1 cellular context compared by ENCODE assay signal in the genomic region with DNA sequence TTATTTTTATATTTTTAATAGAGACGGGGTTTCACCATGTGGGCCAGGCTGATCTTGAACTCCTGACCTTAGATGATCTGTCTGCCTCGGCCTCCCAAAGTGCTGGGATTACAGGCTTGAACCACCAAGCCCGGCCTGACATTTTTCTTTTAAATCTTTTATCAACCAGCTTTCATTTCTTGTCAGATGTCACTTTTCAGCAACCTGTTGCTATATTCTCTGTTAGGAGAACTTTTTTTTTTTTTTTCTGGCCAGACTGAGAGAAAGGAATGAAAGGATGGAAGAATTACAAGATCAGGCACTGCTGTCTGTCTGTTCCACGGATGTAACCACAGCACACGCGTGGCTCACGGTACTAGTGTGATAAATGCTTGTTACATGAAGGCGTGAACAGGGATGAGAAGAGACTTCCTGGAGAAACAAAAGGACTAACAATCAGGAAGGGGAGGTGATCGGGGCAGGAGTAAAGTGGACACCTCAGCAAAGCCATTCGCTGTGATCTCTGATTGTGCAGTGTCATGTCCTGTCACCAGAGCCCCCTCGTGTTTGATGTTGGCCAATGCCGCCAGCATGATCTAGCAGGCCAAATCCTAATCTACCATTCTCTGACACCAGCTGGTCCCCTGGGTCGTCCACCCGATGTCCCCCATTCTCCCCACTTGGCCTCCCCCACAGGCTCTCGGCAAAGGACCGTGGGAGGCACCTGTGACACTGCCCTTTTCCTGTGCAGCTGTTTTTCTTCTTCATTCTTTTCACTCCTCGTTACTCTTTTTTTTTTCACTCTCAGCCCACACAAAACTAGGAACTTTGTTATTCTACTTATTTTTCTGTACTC.
TF ChIP-seq lines count a peak whose summit lies in the region.

No MANE protein-coding gene starts in this region.

TF ChIP-seq in HepG2, 621 proteins besides CTCF, POLR2A, EP300 and RAD21 (continued from another document and continues in another):
- TF ChIP-seq, protein P1, sequence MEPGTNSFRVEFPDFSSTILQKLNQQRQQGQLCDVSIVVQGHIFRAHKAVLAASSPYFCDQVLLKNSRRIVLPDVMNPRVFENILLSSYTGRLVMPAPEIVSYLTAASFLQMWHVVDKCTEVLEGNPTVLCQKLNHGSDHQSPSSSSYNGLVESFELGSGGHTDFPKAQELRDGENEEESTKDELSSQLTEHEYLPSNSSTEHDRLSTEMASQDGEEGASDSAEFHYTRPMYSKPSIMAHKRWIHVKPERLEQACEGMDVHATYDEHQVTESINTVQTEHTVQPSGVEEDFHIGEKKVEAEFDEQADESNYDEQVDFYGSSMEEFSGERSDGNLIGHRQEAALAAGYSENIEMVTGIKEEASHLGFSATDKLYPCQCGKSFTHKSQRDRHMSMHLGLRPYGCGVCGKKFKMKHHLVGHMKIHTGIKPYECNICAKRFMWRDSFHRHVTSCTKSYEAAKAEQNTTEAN (CRISPR knock-in tag; conservative IDR thresholded peaks at IDR 0.05): 0 out of 2 replicates have a peak, but pooled peaks have one; percentile 6
- 0 out of 2 replicates have a peak, but pooled peaks have one; percentile 10 for TF ChIP-seq NR2C2 (CRISPR knock-in tag; IDR thresholded peaks at IDR 0.05; ENCODE audit: borderline replicate concordance)
- TF ChIP-seq, protein P2, sequence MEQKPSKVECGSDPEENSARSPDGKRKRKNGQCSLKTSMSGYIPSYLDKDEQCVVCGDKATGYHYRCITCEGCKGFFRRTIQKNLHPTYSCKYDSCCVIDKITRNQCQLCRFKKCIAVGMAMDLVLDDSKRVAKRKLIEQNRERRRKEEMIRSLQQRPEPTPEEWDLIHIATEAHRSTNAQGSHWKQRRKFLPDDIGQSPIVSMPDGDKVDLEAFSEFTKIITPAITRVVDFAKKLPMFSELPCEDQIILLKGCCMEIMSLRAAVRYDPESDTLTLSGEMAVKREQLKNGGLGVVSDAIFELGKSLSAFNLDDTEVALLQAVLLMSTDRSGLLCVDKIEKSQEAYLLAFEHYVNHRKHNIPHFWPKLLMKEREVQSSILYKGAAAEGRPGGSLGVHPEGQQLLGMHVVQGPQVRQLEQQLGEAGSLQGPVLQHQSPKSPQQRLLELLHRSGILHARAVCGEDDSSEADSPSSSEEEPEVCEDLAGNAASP (CRISPR knock-in tag; IDR thresholded peaks at IDR 0.05; ENCODE audit: borderline replicate concordance): peak; percentile 12; the same call in 1 of the 2 replicates
- TF ChIP-seq FOXA3 (CRISPR knock-in tag; IDR thresholded peaks at IDR 0.05): 0 out of 2 replicates have a peak, but pooled peaks have one; percentile 36
- TF ChIP-seq PHF21A (CRISPR knock-in tag; IDR thresholded peaks at IDR 0.05): no peak
- TF ChIP-seq, protein P3, sequence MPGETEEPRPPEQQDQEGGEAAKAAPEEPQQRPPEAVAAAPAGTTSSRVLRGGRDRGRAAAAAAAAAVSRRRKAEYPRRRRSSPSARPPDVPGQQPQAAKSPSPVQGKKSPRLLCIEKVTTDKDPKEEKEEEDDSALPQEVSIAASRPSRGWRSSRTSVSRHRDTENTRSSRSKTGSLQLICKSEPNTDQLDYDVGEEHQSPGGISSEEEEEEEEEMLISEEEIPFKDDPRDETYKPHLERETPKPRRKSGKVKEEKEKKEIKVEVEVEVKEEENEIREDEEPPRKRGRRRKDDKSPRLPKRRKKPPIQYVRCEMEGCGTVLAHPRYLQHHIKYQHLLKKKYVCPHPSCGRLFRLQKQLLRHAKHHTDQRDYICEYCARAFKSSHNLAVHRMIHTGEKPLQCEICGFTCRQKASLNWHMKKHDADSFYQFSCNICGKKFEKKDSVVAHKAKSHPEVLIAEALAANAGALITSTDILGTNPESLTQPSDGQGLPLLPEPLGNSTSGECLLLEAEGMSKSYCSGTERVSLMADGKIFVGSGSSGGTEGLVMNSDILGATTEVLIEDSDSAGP (CRISPR knock-in tag; IDR thresholded peaks at IDR 0.05; ENCODE audit: borderline replicate concordance): peak; percentile 63
- TF ChIP-seq ZKSCAN8 (CRISPR knock-in tag; IDR thresholded peaks at IDR 0.05; ENCODE audit: borderline replicate concordance): 0 out of 2 replicates have a peak, but pooled peaks have one; percentile 18
- TF ChIP-seq, protein P4, sequence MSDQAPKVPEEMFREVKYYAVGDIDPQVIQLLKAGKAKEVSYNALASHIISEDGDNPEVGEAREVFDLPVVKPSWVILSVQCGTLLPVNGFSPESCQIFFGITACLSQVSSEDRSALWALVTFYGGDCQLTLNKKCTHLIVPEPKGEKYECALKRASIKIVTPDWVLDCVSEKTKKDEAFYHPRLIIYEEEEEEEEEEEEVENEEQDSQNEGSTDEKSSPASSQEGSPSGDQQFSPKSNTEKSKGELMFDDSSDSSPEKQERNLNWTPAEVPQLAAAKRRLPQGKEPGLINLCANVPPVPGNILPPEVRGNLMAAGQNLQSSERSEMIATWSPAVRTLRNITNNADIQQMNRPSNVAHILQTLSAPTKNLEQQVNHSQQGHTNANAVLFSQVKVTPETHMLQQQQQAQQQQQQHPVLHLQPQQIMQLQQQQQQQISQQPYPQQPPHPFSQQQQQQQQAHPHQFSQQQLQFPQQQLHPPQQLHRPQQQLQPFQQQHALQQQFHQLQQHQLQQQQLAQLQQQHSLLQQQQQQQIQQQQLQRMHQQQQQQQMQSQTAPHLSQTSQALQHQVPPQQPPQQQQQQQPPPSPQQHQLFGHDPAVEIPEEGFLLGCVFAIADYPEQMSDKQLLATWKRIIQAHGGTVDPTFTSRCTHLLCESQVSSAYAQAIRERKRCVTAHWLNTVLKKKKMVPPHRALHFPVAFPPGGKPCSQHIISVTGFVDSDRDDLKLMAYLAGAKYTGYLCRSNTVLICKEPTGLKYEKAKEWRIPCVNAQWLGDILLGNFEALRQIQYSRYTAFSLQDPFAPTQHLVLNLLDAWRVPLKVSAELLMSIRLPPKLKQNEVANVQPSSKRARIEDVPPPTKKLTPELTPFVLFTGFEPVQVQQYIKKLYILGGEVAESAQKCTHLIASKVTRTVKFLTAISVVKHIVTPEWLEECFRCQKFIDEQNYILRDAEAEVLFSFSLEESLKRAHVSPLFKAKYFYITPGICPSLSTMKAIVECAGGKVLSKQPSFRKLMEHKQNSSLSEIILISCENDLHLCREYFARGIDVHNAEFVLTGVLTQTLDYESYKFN (CRISPR knock-in tag; conservative IDR thresholded peaks at IDR 0.05): peak; percentile 34; the same call in 1 of the 2 replicates
- TF ChIP-seq, protein P5, sequence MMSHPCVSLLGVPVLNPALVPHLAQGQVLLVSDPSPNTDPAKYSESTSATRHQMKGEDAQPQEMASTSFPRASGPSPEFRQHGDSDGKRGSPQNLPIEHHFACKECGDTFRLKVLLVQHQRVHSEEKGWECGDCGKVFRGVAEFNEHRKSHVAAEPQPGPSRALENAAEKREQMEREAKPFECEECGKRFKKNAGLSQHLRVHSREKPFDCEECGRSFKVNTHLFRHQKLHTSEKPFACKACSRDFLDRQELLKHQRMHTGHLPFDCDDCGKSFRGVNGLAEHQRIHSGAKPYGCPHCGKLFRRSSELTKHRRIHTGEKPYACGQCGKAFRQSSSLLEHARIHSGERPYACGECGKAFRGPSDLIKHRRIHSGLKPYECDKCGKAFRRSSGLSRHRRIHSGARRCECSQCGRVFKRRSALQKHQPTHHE (CRISPR knock-in tag; IDR thresholded peaks at IDR 0.05; ENCODE audit: borderline replicate concordance): no peak
- TF ChIP-seq EZH2 (conservative IDR thresholded peaks at IDR 0.05; ENCODE audit: low read depth, low read length): no peak
- no peak for TF ChIP-seq SKI (IDR thresholded peaks at IDR 0.05; ENCODE audit: partially characterized antibody)
- TF ChIP-seq TBX2 (CRISPR knock-in tag; IDR thresholded peaks at IDR 0.05; ENCODE audit: borderline replicate concordance): peak; percentile 75
- TF ChIP-seq CAMTA2 (CRISPR knock-in tag; IDR thresholded peaks at IDR 0.05; ENCODE audit: borderline replicate concordance): no peak
- TF ChIP-seq, protein P6, sequence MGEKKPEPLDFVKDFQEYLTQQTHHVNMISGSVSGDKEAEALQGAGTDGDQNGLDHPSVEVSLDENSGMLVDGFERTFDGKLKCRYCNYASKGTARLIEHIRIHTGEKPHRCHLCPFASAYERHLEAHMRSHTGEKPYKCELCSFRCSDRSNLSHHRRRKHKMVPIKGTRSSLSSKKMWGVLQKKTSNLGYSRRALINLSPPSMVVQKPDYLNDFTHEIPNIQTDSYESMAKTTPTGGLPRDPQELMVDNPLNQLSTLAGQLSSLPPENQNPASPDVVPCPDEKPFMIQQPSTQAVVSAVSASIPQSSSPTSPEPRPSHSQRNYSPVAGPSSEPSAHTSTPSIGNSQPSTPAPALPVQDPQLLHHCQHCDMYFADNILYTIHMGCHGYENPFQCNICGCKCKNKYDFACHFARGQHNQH (CRISPR knock-in tag; IDR thresholded peaks at IDR 0.05): peak; percentile 41; the same call in 1 of the 2 replicates
- 0 out of 2 replicates have a peak, but pooled peaks have one; percentile 46 for TF ChIP-seq ZNF546 (CRISPR knock-in tag; conservative IDR thresholded peaks at IDR 0.05)
- no peak for TF ChIP-seq ZNF143 (CRISPR knock-in tag; IDR thresholded peaks at IDR 0.05)
- no peak for TF ChIP-seq REXO4 (CRISPR knock-in tag; IDR thresholded peaks at IDR 0.05; ENCODE audit: borderline replicate concordance)
- no peak for TF ChIP-seq ZNF615 (CRISPR knock-in tag; IDR thresholded peaks at IDR 0.05; ENCODE audit: borderline replicate concordance)
- no peak for TF ChIP-seq MAZ (IDR thresholded peaks at IDR 0.05; ENCODE audit: borderline replicate concordance, low read depth, low read length)
- TF ChIP-seq MAZ (CRISPR knock-in tag; IDR thresholded peaks at IDR 0.05; ENCODE audit: low read depth): no peak
- TF ChIP-seq, protein P7, sequence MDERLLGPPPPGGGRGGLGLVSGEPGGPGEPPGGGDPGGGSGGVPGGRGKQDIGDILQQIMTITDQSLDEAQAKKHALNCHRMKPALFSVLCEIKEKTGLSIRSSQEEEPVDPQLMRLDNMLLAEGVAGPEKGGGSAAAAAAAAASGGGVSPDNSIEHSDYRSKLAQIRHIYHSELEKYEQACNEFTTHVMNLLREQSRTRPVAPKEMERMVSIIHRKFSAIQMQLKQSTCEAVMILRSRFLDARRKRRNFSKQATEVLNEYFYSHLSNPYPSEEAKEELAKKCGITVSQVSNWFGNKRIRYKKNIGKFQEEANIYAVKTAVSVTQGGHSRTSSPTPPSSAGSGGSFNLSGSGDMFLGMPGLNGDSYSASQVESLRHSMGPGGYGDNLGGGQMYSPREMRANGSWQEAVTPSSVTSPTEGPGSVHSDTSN (CRISPR knock-in tag; IDR thresholded peaks at IDR 0.05): 0 out of 2 replicates have a peak, but pooled peaks have one; percentile 12
- TF ChIP-seq ZBTB38 (CRISPR knock-in tag; IDR thresholded peaks at IDR 0.05): peak; percentile 57; the same call in 1 of the 2 replicates
- TF ChIP-seq, protein P8, sequence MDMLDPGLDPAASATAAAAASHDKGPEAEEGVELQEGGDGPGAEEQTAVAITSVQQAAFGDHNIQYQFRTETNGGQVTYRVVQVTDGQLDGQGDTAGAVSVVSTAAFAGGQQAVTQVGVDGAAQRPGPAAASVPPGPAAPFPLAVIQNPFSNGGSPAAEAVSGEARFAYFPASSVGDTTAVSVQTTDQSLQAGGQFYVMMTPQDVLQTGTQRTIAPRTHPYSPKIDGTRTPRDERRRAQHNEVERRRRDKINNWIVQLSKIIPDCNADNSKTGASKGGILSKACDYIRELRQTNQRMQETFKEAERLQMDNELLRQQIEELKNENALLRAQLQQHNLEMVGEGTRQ (IDR thresholded peaks at IDR 0.05; ENCODE audit: low read depth, low read length): no peak; the same call in 1 of the 2 replicates
- TF ChIP-seq, protein P8 (CRISPR knock-in tag; IDR thresholded peaks at IDR 0.05; ENCODE audit: borderline replicate concordance): no peak
- TF ChIP-seq MED8 (CRISPR knock-in tag; IDR thresholded peaks at IDR 0.05; ENCODE audit: insufficient replicate concordance): peak; percentile 35
- TF ChIP-seq CBX5 (CRISPR knock-in tag; IDR thresholded peaks at IDR 0.05; ENCODE audit: borderline replicate concordance): no peak
- no peak for TF ChIP-seq ADNP (CRISPR knock-in tag; IDR thresholded peaks at IDR 0.05)
- TF ChIP-seq, protein P9, sequence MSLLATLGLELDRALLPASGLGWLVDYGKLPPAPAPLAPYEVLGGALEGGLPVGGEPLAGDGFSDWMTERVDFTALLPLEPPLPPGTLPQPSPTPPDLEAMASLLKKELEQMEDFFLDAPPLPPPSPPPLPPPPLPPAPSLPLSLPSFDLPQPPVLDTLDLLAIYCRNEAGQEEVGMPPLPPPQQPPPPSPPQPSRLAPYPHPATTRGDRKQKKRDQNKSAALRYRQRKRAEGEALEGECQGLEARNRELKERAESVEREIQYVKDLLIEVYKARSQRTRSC (CRISPR knock-in tag; IDR thresholded peaks at IDR 0.05; ENCODE audit: low read depth): no peak
- TF ChIP-seq NKX3-1 (CRISPR knock-in tag; IDR thresholded peaks at IDR 0.05): no peak
- TF ChIP-seq, protein P10, sequence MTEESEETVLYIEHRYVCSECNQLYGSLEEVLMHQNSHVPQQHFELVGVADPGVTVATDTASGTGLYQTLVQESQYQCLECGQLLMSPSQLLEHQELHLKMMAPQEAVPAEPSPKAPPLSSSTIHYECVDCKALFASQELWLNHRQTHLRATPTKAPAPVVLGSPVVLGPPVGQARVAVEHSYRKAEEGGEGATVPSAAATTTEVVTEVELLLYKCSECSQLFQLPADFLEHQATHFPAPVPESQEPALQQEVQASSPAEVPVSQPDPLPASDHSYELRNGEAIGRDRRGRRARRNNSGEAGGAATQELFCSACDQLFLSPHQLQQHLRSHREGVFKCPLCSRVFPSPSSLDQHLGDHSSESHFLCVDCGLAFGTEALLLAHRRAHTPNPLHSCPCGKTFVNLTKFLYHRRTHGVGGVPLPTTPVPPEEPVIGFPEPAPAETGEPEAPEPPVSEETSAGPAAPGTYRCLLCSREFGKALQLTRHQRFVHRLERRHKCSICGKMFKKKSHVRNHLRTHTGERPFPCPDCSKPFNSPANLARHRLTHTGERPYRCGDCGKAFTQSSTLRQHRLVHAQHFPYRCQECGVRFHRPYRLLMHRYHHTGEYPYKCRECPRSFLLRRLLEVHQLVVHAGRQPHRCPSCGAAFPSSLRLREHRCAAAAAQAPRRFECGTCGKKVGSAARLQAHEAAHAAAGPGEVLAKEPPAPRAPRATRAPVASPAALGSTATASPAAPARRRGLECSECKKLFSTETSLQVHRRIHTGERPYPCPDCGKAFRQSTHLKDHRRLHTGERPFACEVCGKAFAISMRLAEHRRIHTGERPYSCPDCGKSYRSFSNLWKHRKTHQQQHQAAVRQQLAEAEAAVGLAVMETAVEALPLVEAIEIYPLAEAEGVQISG (CRISPR knock-in tag; IDR thresholded peaks at IDR 0.05): peak; percentile 55
- TF ChIP-seq ZNF468 (CRISPR knock-in tag; IDR thresholded peaks at IDR 0.05): no peak
- TF ChIP-seq POGZ (CRISPR knock-in tag; IDR thresholded peaks at IDR 0.05): no peak
- TF ChIP-seq SRSF9 (IDR thresholded peaks at IDR 0.05; ENCODE audit: borderline replicate concordance, insufficient read depth, low read depth, low read length, poor library complexity, severe bottlenecking): no peak
- no peak for TF ChIP-seq PCBP2 (optimal IDR thresholded peaks at IDR 0.05; ENCODE audit: low read depth, low read length, poor library complexity, severe bottlenecking)
- TF ChIP-seq TARDBP (CRISPR knock-in tag; IDR thresholded peaks at IDR 0.05): 0 out of 2 replicates have a peak, but pooled peaks have one; percentile 37
- TF ChIP-seq ATRX (CRISPR knock-in tag; IDR thresholded peaks at IDR 0.05; ENCODE audit: borderline replicate concordance): no peak
- TF ChIP-seq ZBTB7B (CRISPR knock-in tag; IDR thresholded peaks at IDR 0.05): peak; percentile 45; the same call in 1 of the 2 replicates
